In genomic region chr1:206734499-206735142, GRCh38 we compare ENCODE assay signal across 8 cellular contexts. TPM values are rescaled to one million over a fixed set of nuclear protein-coding genes. Genes with fewer than 3 reads are reported as not detected.
DNase-seq lines count a peak whose midpoint lies in the region; ATAC-seq and TF ChIP-seq lines count a peak whose summit lies in the region.

No MANE protein-coding gene starts in this region.

- peak; percentile 51 to 77 (median 60) for TF ChIP-seq CTCF in esophagus muscularis mucosa (IDR thresholded peaks at IDR 0.05)
- TF ChIP-seq CTCF in osteocyte (IDR thresholded peaks at IDR 0.05), result peak; percentile 61
- TF ChIP-seq CTCF in vagina (IDR thresholded peaks at IDR 0.05), result peak in 2 of 3 experiments; percentile 22 to 69

- H3K36me3 Mint-ChIP-seq in osteocyte (ENCODE audit: unreplicated experiment), result peaks cover 12% of the 10 kb centered on the region

- H3K27me3 ChIP-seq in esophagus muscularis mucosa, result no peaks in the 10 kb centered on the region
- H3K27me3 ChIP-seq in vagina, result no peaks in the 10 kb centered on the region

- H3K4me3 ChIP-seq in esophagus muscularis mucosa, result no peak overlapping the region
- H3K4me3 ChIP-seq in vagina, result no peak overlapping the region

- no peaks in the 10 kb centered on the region for H3K9me3 Mint-ChIP-seq in osteocyte (ENCODE audit: unreplicated experiment)

- intact Hi-C loops in esophagus muscularis mucosa (cut with DNase I), result loop anchor here (2.0 to 10.0 kb wide), 2 partner anchors 176 to 340 kb away; no protein-coding TSS in a partner anchor
- intact Hi-C loops in vagina (cut with DNase I), result loop anchor here (5.0 kb wide), 1 partner anchor 178 kb away; no protein-coding TSS in a partner anchor

- no peak for ATAC-seq in GM18873 (IDR thresholded peaks at IDR 0.05; ENCODE audit: low FRiP score, unreplicated experiment)

- H3K27ac Mint-ChIP-seq in osteocyte (ENCODE audit: unreplicated experiment), result no peak overlapping the region

- DNase-seq in activated gamma-delta T cell treated with Interleukin-2 at 50 U/mL for 16 hours (peak; percentile 81), activated gamma-delta T cell (lab: John Stamatoyannopoulos, UW) (no peak), NCI-H69 (lab: John Stamatoyannopoulos, UW) (peak; percentile 15), esophagus muscularis mucosa (ENCODE audit: extremely low spot score) (no peak), osteocyte (ENCODE audit: extremely low spot score, unreplicated experiment) (no peak), vagina (ENCODE audit: extremely low spot score in 2 of 2) (no peak)
- peak; percentile 57 for DNase-seq in activated CD8-positive, alpha-beta memory T cell treated with anti-CD3 and anti-CD28 coated beads, Interleukin-2, amount 50 U/mL, for 24 hours (ENCODE audit: extremely low read depth)

- TF ChIP-seq POLR2A in esophagus muscularis mucosa (IDR thresholded peaks at IDR 0.05; ENCODE audit: low read depth), result no peak
- TF ChIP-seq POLR2A in vagina (IDR thresholded peaks at IDR 0.05), result no peak

- no peaks in the 10 kb centered on the region for H3K9me3 ChIP-seq in esophagus muscularis mucosa
- H3K9me3 ChIP-seq in vagina, result no peaks in the 10 kb centered on the region

- no peak for TF ChIP-seq EP300 in esophagus muscularis mucosa (IDR thresholded peaks at IDR 0.05)

- no peaks in the 10 kb centered on the region for H3K27me3 Mint-ChIP-seq in osteocyte (ENCODE audit: unreplicated experiment)

- H3K4me3 Mint-ChIP-seq in osteocyte (ENCODE audit: unreplicated experiment), result no peak overlapping the region

- H3K36me3 ChIP-seq in esophagus muscularis mucosa (peaks cover 45 to 64% (median 61%) of the 10 kb centered on the region in 4 donors), vagina (peaks cover 3 to 41% of the 10 kb centered on the region in 2 donors)

- H3K4me1 Mint-ChIP-seq in osteocyte (ENCODE audit: unreplicated experiment), result peaks cover 13% of the 10 kb centered on the region

- H3K27ac ChIP-seq in esophagus muscularis mucosa (replicated peaks in 1 of 4) (no peak overlapping the region), vagina (no peak overlapping the region)

- 70% methylated on average over 9 of the region's 9 CpGs for WGBS in esophagus muscularis mucosa

- peaks cover 19 to 41% (median 33%) of the 10 kb centered on the region in 4 donors for H3K4me1 ChIP-seq in esophagus muscularis mucosa
- peaks cover 18% of the 10 kb centered on the region for H3K4me1 ChIP-seq in vagina

RNA-seq across cellular contexts. Expression of gene IL19, which starts 36.0 kb away (rescaled TPM):
- not detected for total RNA-seq in esophagus muscularis mucosa
- total RNA-seq in osteocyte, result not detected in 2 replicates
- not detected for total RNA-seq in vagina

RNA-seq across cellular contexts. Expression of gene IL10, which starts 37.7 kb away (rescaled TPM):
- 1 to 10 TPM in 3 of 4 donors, under 1 TPM in 1; 0.83 to 5.1 (median 3.5) TPM for total RNA-seq in esophagus muscularis mucosa
- not detected in 2 replicates for total RNA-seq in osteocyte
- 2.7 TPM for total RNA-seq in vagina

RNA-seq across cellular contexts. Expression of gene MAPKAPK2, which starts 49.9 kb away (rescaled TPM):
- 10 to 100 TPM; 37.8 to 70.1 (median 61.7) TPM for total RNA-seq in esophagus muscularis mucosa
- 62.4 and 67.5 TPM in 2 replicates for total RNA-seq in osteocyte
- total RNA-seq in vagina, result 51.1 TPM

Comparison
In these comparisons a context has a peak if more than half of its experiments do, and no peak if none do; other contexts are left out.
1. DNase-seq: peak in activated gamma-delta T cell treated with Interleukin-2 at 50 U/mL for 16 hours (single experiment), NCI-H69 (single experiment) and activated CD8-positive, alpha-beta memory T cell treated with anti-CD3 and anti-CD28 coated beads, Interleukin-2, amount 50 U/mL, for 24 hours (single experiment); none in activated gamma-delta T cell (single experiment), esophagus muscularis mucosa (single experiment), osteocyte (single experiment) and vagina (0 of 2).
2. Peak in every context shown above with its lines, with median percentiles within 50 percentile points of each other: CTCF ChIP-seq.